ENCODE assay signal across 8 cellular contexts in genomic region chr7:27165655-27166474, GRCh38. TPM values are rescaled to one million over a fixed set of nuclear protein-coding genes. Genes with fewer than 3 reads are reported as not detected.
DNase-seq lines count a peak whose midpoint lies in the region; ATAC-seq and TF ChIP-seq lines count a peak whose summit lies in the region.
"Had no signal": no experiment of that assay in that cellular context is flagged by ENCODE, and none has a peak within 500 bp of the region (broad histone marks: within the 10 kb centered on the region; RNA-seq: fewer than 3 reads in every experiment).

No MANE protein-coding gene starts in this region.

- H3K9me2 ChIP-seq in GM23338 (ENCODE audit: insufficient read depth), result no peaks in the 10 kb centered on the region

- no peak overlapping the region for H3K27ac ChIP-seq in GM23338 (ENCODE audit: low read depth)
- peak overlapping the region; percentile 95 for H3K27ac ChIP-seq in smooth muscle cell (ENCODE audit: low read depth)

- ATAC-seq in GM23338, result no peak
- ATAC-seq in T-cell (replicated peaks in 1 of 4), result no peak
- ATAC-seq in left cardiac atrium, result no peak
- no peak for ATAC-seq in GM19023 (IDR thresholded peaks at IDR 0.05; ENCODE audit: unreplicated experiment)
- no peak for ATAC-seq in GM18511 (IDR thresholded peaks at IDR 0.05; ENCODE audit: unreplicated experiment)
- ATAC-seq: K562 had no signal

- H3K27me3 ChIP-seq in GM23338 (ENCODE audit: insufficient read depth) (peaks cover 100% of the 10 kb centered on the region), smooth muscle cell (ENCODE audit: low read depth) (peaks cover 43% of the 10 kb centered on the region)

- CTCF ChIA-PET in T-cell (lab: Charles Lee), result interaction anchor here in 1 of 2 donors (0.6 to 1.1 kb wide), 2 partner anchors 16 to 925 kb away, joined by 3 to 5 read pairs; no protein-coding TSS in a partner anchor

- intact Hi-C loops in left cardiac atrium (cut with DNase I), result loop anchor here (10.0 kb wide), 2 partner anchors 781 to 1301 kb away; no protein-coding TSS in a partner anchor

- WGBS in smooth muscle cell (ENCODE audit: low lambda C conversion rate), result 14% methylated on average over 58 of the region's 58 CpGs

- H3K4me3 ChIP-seq in GM23338 (peak overlapping the region; percentile 43; the same call in 1 of the 2 replicates), smooth muscle cell (peak overlapping the region; percentile 67)
- H3K4me3 ChIP-seq: K562 had no signal

- peaks cover 11% of the 10 kb centered on the region; the same call in 2 of the 3 replicates for H3K9me3 Mint-ChIP-seq in GM23338
- no peaks in the 10 kb centered on the region for H3K9me3 Mint-ChIP-seq in T-cell

- no peaks in the 10 kb centered on the region; the same call in 1 of the 2 replicates for H3K36me3 ChIP-seq in GM23338 (ENCODE audit: insufficient read depth)
- H3K36me3 ChIP-seq in smooth muscle cell (ENCODE audit: low read depth), result no peaks in the 10 kb centered on the region

- DNase-seq in GM23338 (ENCODE audit: low spot score) (peak; percentile 32), T-cell (no peak), left cardiac atrium (peak; percentile 15), smooth muscle cell (lab: John Stamatoyannopoulos, UW; ENCODE audit: unreplicated experiment) (no peak), NCI-H345 (lab: John Stamatoyannopoulos, UW) (no peak)

- H3K36me3 Mint-ChIP-seq in GM23338 (ENCODE audit: low read depth), result no peaks in the 10 kb centered on the region; the same call in 2 of the 3 replicates
- no peaks in the 10 kb centered on the region for H3K36me3 Mint-ChIP-seq in T-cell

- H3K27ac Mint-ChIP-seq in GM23338, result no peak overlapping the region
- peak overlapping the region; percentile 48 to 74 for H3K27ac Mint-ChIP-seq in T-cell

- peaks cover 13% of the 10 kb centered on the region for H3K4me1 Mint-ChIP-seq in GM23338
- peaks cover 27 to 33% (median 28%) of the 10 kb centered on the region in 3 donors for H3K4me1 Mint-ChIP-seq in T-cell

- H4K20me1 ChIP-seq in GM23338 (replicated peaks; ENCODE audit: insufficient read depth), result peaks cover 49% of the 10 kb centered on the region
- peaks cover 9% of the 10 kb centered on the region for H4K20me1 ChIP-seq in smooth muscle cell (ENCODE audit: low read depth)

- H3K4me3 Mint-ChIP-seq in GM23338 (peak overlapping the region; percentile 43; the same call in 1 of the 3 replicates), T-cell (peak overlapping the region in 2 of 3 donors; percentile 28 to 58)

- H3K27me3 Mint-ChIP-seq in GM23338 (ENCODE audit: insufficient read depth, low read depth, poor library complexity), result peaks cover 100% of the 10 kb centered on the region
- H3K27me3 Mint-ChIP-seq in T-cell, result peaks cover 60 to 82% of the 10 kb centered on the region in 2 donors

- peak overlapping the region; percentile 88 for H3K9ac ChIP-seq in smooth muscle cell (ENCODE audit: low read depth)

- peaks cover 4% of the 10 kb centered on the region for H3K4me1 ChIP-seq in GM23338 (ENCODE audit: insufficient read depth)
- no peaks in the 10 kb centered on the region for H3K4me1 ChIP-seq in smooth muscle cell (ENCODE audit: low read depth)

- TF ChIP-seq CTCF in GM23338 (conservative IDR thresholded peaks at IDR 0.05; ENCODE audit: low read depth in 2 of 2) (no peak), smooth muscle cell (IDR thresholded peaks at IDR 0.05; ENCODE audit: borderline replicate concordance, insufficient read depth, poor library complexity, severe bottlenecking) (no peak)

- POLR2A ChIA-PET in T-cell (lab: Charles Lee), result interaction anchor here in 1 of 2 donors (0.6 kb wide), 1 partner anchor 894 kb away, joined by 4 read pairs; no protein-coding TSS in a partner anchor

- H3K79me2 ChIP-seq in GM23338 (replicated peaks; ENCODE audit: insufficient read depth) (no peaks in the 10 kb centered on the region), smooth muscle cell (ENCODE audit: low read depth) (peaks cover 91% of the 10 kb centered on the region)

- no peak overlapping the region; the same call in 1 of the 2 replicates for H2AFZ ChIP-seq in GM23338
- H2AFZ ChIP-seq in smooth muscle cell (ENCODE audit: low read depth), result peak overlapping the region; percentile 76

- H3K9me3 ChIP-seq in smooth muscle cell (replicated peaks; ENCODE audit: low read depth), result no peaks in the 10 kb centered on the region

- peak overlapping the region; percentile 65; the same call in 1 of the 2 replicates for H3K4me2 ChIP-seq in GM23338
- peak overlapping the region; percentile 89 for H3K4me2 ChIP-seq in smooth muscle cell

- H3F3A ChIP-seq in GM23338 (replicated peaks; ENCODE audit: low read depth) (peaks cover 31% of the 10 kb centered on the region), smooth muscle cell (ENCODE audit: low read depth) (peaks cover 7% of the 10 kb centered on the region)

TF ChIP-seq in GM23338, 12 proteins besides CTCF, POLR2A, EP300 and RAD21 (continues in another document):
- TF ChIP-seq NANOG (IDR thresholded peaks at IDR 0.05; ENCODE audit: borderline replicate concordance) (no peak), EZH2 (IDR thresholded peaks at IDR 0.05; ENCODE audit: low read depth, unreplicated experiment) (peak; percentile 91)

RNA-seq across cellular contexts. Expression of gene HOXA9, which starts 0.5 kb away (rescaled TPM):
- not detected in 2 replicates for total RNA-seq in GM23338 (2014; rRNA removed; shearing (Covaris generic))
- not detected in 2 replicates for polyA plus RNA-seq in GM23338 (2016; fragmentation: Nextera tagmentation; extraction: Ambion mirVana)
- under 1 TPM; 0.57 to 0.95 (median 0.79) TPM for total RNA-seq in T-cell
- total RNA-seq in left cardiac atrium, result not detected
- 22.9 and 35.8 TPM in 2 replicates for total RNA-seq in smooth muscle cell
- 12.6 and 19.2 TPM in 2 replicates for polyA plus RNA-seq in smooth muscle cell
- total RNA-seq: K562 had no signal
- polyA plus RNA-seq: K562 had no signal

RNA-seq across cellular contexts. Expression of gene HOXA10, which starts 8.3 kb away (rescaled TPM):
- not detected in 2 replicates for total RNA-seq in GM23338 (2014; rRNA removed; shearing (Covaris generic))
- polyA plus RNA-seq in GM23338 (2016; fragmentation: Nextera tagmentation; extraction: Ambion mirVana) (not detected in 2 replicates), smooth muscle cell (37.6 and 39.4 TPM in 2 replicates)
- total RNA-seq in T-cell (under 1 TPM in 3 of 5 donors, not detected in 2; 0.36 to 0.75 (median 0.51) TPM), left cardiac atrium (under 1 TPM; 0.10 to 0.21 TPM), smooth muscle cell (35.7 and 53.6 TPM in 2 replicates)
- total RNA-seq: K562 had no signal
- polyA plus RNA-seq: K562 had no signal

RNA-seq across cellular contexts. Expression of gene HOXA7, which starts 9.4 kb away (rescaled TPM):
- total RNA-seq in GM23338 (2014; rRNA removed; shearing (Covaris generic)), result not detected in 2 replicates
- polyA plus RNA-seq in GM23338 (2016; fragmentation: Nextera tagmentation; extraction: Ambion mirVana), result 0.24 TPM in 1 of 2 replicates, not detected in the other
- total RNA-seq in T-cell, result under 1 TPM in 1 of 5 donors, not detected in 4; 0.67 TPM
- total RNA-seq in left cardiac atrium, result under 1 TPM; 0.12 to 0.39 TPM
- total RNA-seq in smooth muscle cell, result 0.72 TPM in 1 of 2 replicates, not detected in the other
- 1.2 and 1.6 TPM in 2 replicates for polyA plus RNA-seq in smooth muscle cell
- total RNA-seq: K562 had no signal
- polyA plus RNA-seq: K562 had no signal

RNA-seq across cellular contexts. Expression of gene HOXA3, which starts 13.5 kb away (rescaled TPM):
- not detected in 2 replicates for total RNA-seq in GM23338 (2014; rRNA removed; shearing (Covaris generic))
- polyA plus RNA-seq in GM23338 (2016; fragmentation: Nextera tagmentation; extraction: Ambion mirVana) (not detected in 2 replicates), smooth muscle cell (0.31 and 0.83 TPM in 2 replicates)
- total RNA-seq in T-cell (1 to 10 TPM in 1 of 5 donors, under 1 TPM in 1, not detected in 3; 0.79 to 1.4 TPM), left cardiac atrium (under 1 TPM; 0.68 to 0.74 TPM), smooth muscle cell (0.13 TPM in 1 of 2 replicates, not detected in the other)

RNA-seq across cellular contexts. Expression of gene HOXA6, which starts 18.3 kb away (rescaled TPM):
- total RNA-seq in GM23338 (2014; rRNA removed; shearing (Covaris generic)), result not detected in 2 replicates
- polyA plus RNA-seq in GM23338 (2016; fragmentation: Nextera tagmentation; extraction: Ambion mirVana) (not detected in 2 replicates), smooth muscle cell (0.56 TPM in 1 of 2 replicates, not detected in the other)
- total RNA-seq in T-cell (under 1 TPM in 2 of 5 donors, not detected in 3; 0.50 to 0.65 TPM), left cardiac atrium (not detected), smooth muscle cell (0.58 TPM in 1 of 2 replicates, not detected in the other)
- total RNA-seq: K562 had no signal
- polyA plus RNA-seq: K562 had no signal

Comparison
In these comparisons a context has a peak if more than half of its experiments do, and no peak if none do; other contexts are left out.
1. DNase-seq: peak in GM23338 (single experiment) and left cardiac atrium (single experiment); none in T-cell (0 of 34), smooth muscle cell (single experiment) and NCI-H345 (single experiment).
2. RNA of gene HOXA9, which starts 0.5 kb away (total RNA-seq): 22.9 to 35.8 TPM in smooth muscle cell; 0.57 to 0.95 TPM in T-cell, not detected in left cardiac atrium and not detected in GM23338; every median in the first group is over 10 times any median in the second.
3. RNA of gene HOXA10, which starts 8.3 kb away (total RNA-seq): 35.7 to 53.6 TPM in smooth muscle cell; 0.36 to 0.75 TPM in T-cell, 0.10 to 0.21 TPM in left cardiac atrium and not detected in GM23338; every median in the first group is over 10 times any median in the second.